In genomic region chr9:116232425-116233159, GRCh38 we compare ENCODE assay signal across 14 cellular contexts.
DNase-seq lines count a peak whose midpoint lies in the region; TF ChIP-seq lines count a peak whose summit lies in the region.
"Had no signal": no experiment of that assay in that cellular context is flagged by ENCODE, and none has a peak within 500 bp of the region (broad histone marks: within the 10 kb centered on the region; RNA-seq: fewer than 3 reads in every experiment).

No MANE protein-coding gene starts in this region.

- TF ChIP-seq CTCF in fibroblast of mammary gland (conservative IDR thresholded peaks at IDR 0.05; ENCODE audit: control insufficient read depth, insufficient read depth, low read depth, low read length), result no peak

- H3K9me3 ChIP-seq in SK-N-MC (ENCODE audit: low read depth, low read length), result no peaks in the 10 kb centered on the region
- H3K9me3 ChIP-seq: thoracic aorta had no signal

- H3K27ac ChIP-seq in ACC112 (ENCODE audit: low read depth, low read length) (peak overlapping the region; percentile 96), SK-N-MC (peak overlapping the region; percentile 51)
- H3K27ac ChIP-seq: thoracic aorta, WERI-Rb-1 had no signal

- H3K4me3 ChIP-seq in ACC112 (ENCODE audit: low read depth, low read length) (no peak overlapping the region), SK-N-MC (no peak overlapping the region), fibroblast of mammary gland (ENCODE audit: control insufficient read depth, low read depth, low read length) (no peak overlapping the region)
- H3K4me3 ChIP-seq: thoracic aorta had no signal

- no peak overlapping the region for H3K9ac ChIP-seq in SK-N-MC (ENCODE audit: insufficient read length)

- no peaks in the 10 kb centered on the region for H3K27me3 ChIP-seq in ACC112 (ENCODE audit: insufficient read depth, low read length)

- H3K4me1 ChIP-seq in ACC112 (ENCODE audit: control insufficient read depth, insufficient read depth, low read length, unreplicated experiment), result peaks cover 54% of the 10 kb centered on the region

- no peaks in the 10 kb centered on the region for H3K79me2 ChIP-seq in ACC112 (ENCODE audit: control insufficient read depth, insufficient read depth, low read length, unreplicated experiment)

- no peak overlapping the region for H2AFZ ChIP-seq in ACC112 (ENCODE audit: low read length, unreplicated experiment)

- H3K36me3 ChIP-seq in ACC112 (ENCODE audit: insufficient read depth, low read length) (peaks cover 28% of the 10 kb centered on the region), SK-N-MC (ENCODE audit: insufficient read depth, low read length) (peaks cover 98% of the 10 kb centered on the region)
- H3K36me3 ChIP-seq: thoracic aorta, WERI-Rb-1 had no signal

- peak; percentile 72 for DNase-seq in HK-2 (ENCODE audit: unreplicated experiment)
- DNase-seq in SK-N-MC (ENCODE audit: low read depth, low spot score), result no peak
- DNase-seq in fibroblast of mammary gland (ENCODE audit: low read depth), result peak; percentile 57
- no peak for DNase-seq in activated CD4-positive, alpha-beta T cell treated with anti-CD3 and anti-CD28 coated beads, Interleukin-2, amount 50 U/mL, for 4 hours
- no peak for DNase-seq in nucleus accumbens (lab: John Stamatoyannopoulos, UW)
- no peak for DNase-seq in cerebellum (ENCODE audit: low spot score)
- no peak for DNase-seq in MV-4-11 (lab: John Stamatoyannopoulos, UW)
- DNase-seq: activated naive CD4-positive, alpha-beta T cell treated with anti-CD3 and anti-CD28 coated beads for 36 hours; NCI-H1417 treated with DMSO at 0.1 percent for 48 hours; NCI-H82; posterior cingulate gyrus; WERI-Rb-1 had no signal

Comparison
In these comparisons a context has a peak if more than half of its experiments do, and no peak if none do; other contexts are left out.
1. DNase-seq: peak in HK-2 (single experiment) and fibroblast of mammary gland (single experiment); none in SK-N-MC (single experiment), activated CD4-positive, alpha-beta T cell treated with anti-CD3 and anti-CD28 coated beads, Interleukin-2, amount 50 U/mL, for 4 hours (0 of 2), nucleus accumbens (0 of 56), cerebellum (single experiment) and MV-4-11 (single experiment).